Comparison of ENCODE assay signal across 20 cellular contexts in genomic region chr3:151283387-151283786, GRCh38. TPM values are rescaled to one million over a fixed set of nuclear protein-coding genes. Genes with fewer than 3 reads are reported as not detected.
DNase-seq lines count a peak whose midpoint lies in the region; ATAC-seq and TF ChIP-seq lines count a peak whose summit lies in the region.
"Had no signal": no experiment of that assay in that cellular context is flagged by ENCODE, and none has a peak within 500 bp of the region (broad histone marks: within the 10 kb centered on the region; RNA-seq: fewer than 3 reads in every experiment).

No MANE protein-coding gene starts in this region.

- H3K4me3 ChIP-seq in mucosa of stomach (ENCODE audit: low read length), result no peak overlapping the region
- H3K4me3 ChIP-seq: adrenal gland, testis had no signal

- no peaks in the 10 kb centered on the region for H3K27me3 ChIP-seq in CD4-positive, alpha-beta T cell (ENCODE audit: control insufficient read depth, insufficient read depth, low read length)
- no peaks in the 10 kb centered on the region for H3K27me3 ChIP-seq in mucosa of stomach (ENCODE audit: control insufficient read depth, insufficient read depth, low read length)
- H3K27me3 ChIP-seq: adrenal gland, testis had no signal

- no peaks in the 10 kb centered on the region for H3K27me3 Mint-ChIP-seq in activated CD4-positive, alpha-beta T cell treated with anti-CD3 and anti-CD28 coated beads for 36 hours
- no peaks in the 10 kb centered on the region for H3K27me3 Mint-ChIP-seq in CD4-positive, alpha-beta T cell
- no peaks in the 10 kb centered on the region for H3K27me3 Mint-ChIP-seq in activated T-helper 1 cell treated with anti-CD3 and anti-CD28 coated beads, Interleukin-12 subunit alpha, Interleukin-12 subunit beta, Interleukin-2, Interleukin-4 antibody, amounts not matched to agents 30 ng/mL and 10 ng/mL and 1 ng/mL, durations not matched to agents 14 hours and 24 hours and 36 hours (ENCODE audit: insufficient read depth)
- H3K27me3 Mint-ChIP-seq: activated B cell treated with CpG ODN at 0.5 μM for 24 hours; central memory CD8-positive, alpha-beta T cell; natural killer cell treated with Interleukin-12 subunit alpha and Interleukin-12 subunit beta and Interleukin-15 and Interleukin-18, amount 100 ng/mL, for 72 hours had no signal

- peaks cover 14% of the 10 kb centered on the region for H3K4me1 ChIP-seq in mucosa of stomach (ENCODE audit: control insufficient read depth, insufficient read depth, low read length)

- peak overlapping the region; percentile 7 for H3K9ac ChIP-seq in mucosa of stomach (ENCODE audit: low read length)

- peaks cover 25% of the 10 kb centered on the region for H3K4me1 Mint-ChIP-seq in activated CD4-positive, alpha-beta T cell treated with anti-CD3 and anti-CD28 coated beads for 36 hours
- peaks cover 23% of the 10 kb centered on the region for H3K4me1 Mint-ChIP-seq in CD4-positive, alpha-beta T cell (ENCODE audit: low read depth)
- peaks cover 52% of the 10 kb centered on the region for H3K4me1 Mint-ChIP-seq in activated T-helper 1 cell treated with anti-CD3 and anti-CD28 coated beads, Interleukin-12 subunit alpha, Interleukin-12 subunit beta, Interleukin-2, Interleukin-4 antibody, amounts not matched to agents 30 ng/mL and 10 ng/mL and 1 ng/mL, durations not matched to agents 14 hours and 24 hours and 36 hours (ENCODE audit: low read depth)

- no peaks in the 10 kb centered on the region for H3K36me3 ChIP-seq in mucosa of stomach (ENCODE audit: control insufficient read depth, insufficient read depth, low read length)
- H3K36me3 ChIP-seq: adrenal gland had no signal

- H3K9me3 Mint-ChIP-seq in activated CD4-positive, alpha-beta T cell treated with anti-CD3 and anti-CD28 coated beads for 36 hours (ENCODE audit: low read depth), result no peaks in the 10 kb centered on the region
- H3K9me3 Mint-ChIP-seq in CD4-positive, alpha-beta T cell, result no peaks in the 10 kb centered on the region
- H3K9me3 Mint-ChIP-seq in activated T-helper 1 cell treated with anti-CD3 and anti-CD28 coated beads, Interleukin-12 subunit alpha, Interleukin-12 subunit beta, Interleukin-2, Interleukin-4 antibody, amounts not matched to agents 30 ng/mL and 10 ng/mL and 1 ng/mL, durations not matched to agents 14 hours and 24 hours and 36 hours, result no peaks in the 10 kb centered on the region
- H3K9me3 Mint-ChIP-seq: activated B cell treated with CpG ODN at 0.5 μM for 24 hours; central memory CD8-positive, alpha-beta T cell; natural killer cell treated with Interleukin-12 subunit alpha and Interleukin-12 subunit beta and Interleukin-15 and Interleukin-18, amount 100 ng/mL, for 72 hours had no signal

- no peak overlapping the region for H3K27ac ChIP-seq in CD4-positive, alpha-beta T cell (ENCODE audit: low read depth, low read length)
- H3K27ac ChIP-seq: C4-2B, testis had no signal

- no peak for ATAC-seq in activated CD4-positive, alpha-beta T cell treated with anti-CD3 and anti-CD28 coated beads for 36 hours
- peak; percentile 59 for ATAC-seq in CD4-positive, alpha-beta T cell (ENCODE audit: poor library complexity)

- intact Hi-C loops in activated CD4-positive, alpha-beta T cell treated with anti-CD3 and anti-CD28 coated beads for 36 hours (cut with DNase I, micrococcal nuclease), result loop anchor here (1.0 to 5.0 kb wide), 8 partner anchors 33 to 554 kb away; partner anchors contain the start of gene GPR87 (in 1 of the 2)
- intact Hi-C loops in CD4-positive, alpha-beta T cell (cut with DNase I, micrococcal nuclease), result loop anchor here (1.0 to 10.0 kb wide), 5 partner anchors 55 to 561 kb away; no protein-coding TSS in a partner anchor
- intact Hi-C loops in activated T-helper 1 cell treated with anti-CD3 and anti-CD28 coated beads, Interleukin-12 subunit alpha, Interleukin-12 subunit beta, Interleukin-2, Interleukin-4 antibody, amounts not matched to agents 30 ng/mL and 10 ng/mL and 1 ng/mL, durations not matched to agents 14 hours and 24 hours and 36 hours (cut with micrococcal nuclease), result loop anchor here (1.0 to 5.0 kb wide), 7 partner anchors 56 to 736 kb away; partner anchors contain the start of genes EIF2A and SERP1

- in situ Hi-C loops in ACHN (cut with HindIII; ENCODE audit: low pct_ligation_motif_present, low pct_unique_long_range_greater_than_20kb, low sequenced_read_pairs), result no loop called here

- H3K27ac Mint-ChIP-seq in activated CD4-positive, alpha-beta T cell treated with anti-CD3 and anti-CD28 coated beads for 36 hours, result peak overlapping the region; percentile 29
- H3K27ac Mint-ChIP-seq in CD4-positive, alpha-beta T cell, result no peak overlapping the region
- peak overlapping the region; percentile 38 for H3K27ac Mint-ChIP-seq in activated T-helper 1 cell treated with anti-CD3 and anti-CD28 coated beads, Interleukin-12 subunit alpha, Interleukin-12 subunit beta, Interleukin-2, Interleukin-4 antibody, amounts not matched to agents 30 ng/mL and 10 ng/mL and 1 ng/mL, durations not matched to agents 14 hours and 24 hours and 36 hours
- H3K27ac Mint-ChIP-seq: activated B cell treated with CpG ODN at 0.5 μM for 24 hours had no signal

- no peak overlapping the region for H3K4me3 Mint-ChIP-seq in activated CD4-positive, alpha-beta T cell treated with anti-CD3 and anti-CD28 coated beads for 36 hours
- no peak overlapping the region for H3K4me3 Mint-ChIP-seq in CD4-positive, alpha-beta T cell
- no peak overlapping the region for H3K4me3 Mint-ChIP-seq in activated T-helper 1 cell treated with anti-CD3 and anti-CD28 coated beads, Interleukin-12 subunit alpha, Interleukin-12 subunit beta, Interleukin-2, Interleukin-4 antibody, amounts not matched to agents 30 ng/mL and 10 ng/mL and 1 ng/mL, durations not matched to agents 14 hours and 24 hours and 36 hours
- H3K4me3 Mint-ChIP-seq: activated B cell treated with CpG ODN at 0.5 μM for 24 hours; central memory CD8-positive, alpha-beta T cell; natural killer cell treated with Interleukin-12 subunit alpha and Interleukin-12 subunit beta and Interleukin-15 and Interleukin-18, amount 100 ng/mL, for 72 hours had no signal

- no peaks in the 10 kb centered on the region for H3K36me3 Mint-ChIP-seq in activated CD4-positive, alpha-beta T cell treated with anti-CD3 and anti-CD28 coated beads for 36 hours (ENCODE audit: low read depth)
- H3K36me3 Mint-ChIP-seq in CD4-positive, alpha-beta T cell (ENCODE audit: low read depth), result no peaks in the 10 kb centered on the region
- H3K36me3 Mint-ChIP-seq in activated T-helper 1 cell treated with anti-CD3 and anti-CD28 coated beads, Interleukin-12 subunit alpha, Interleukin-12 subunit beta, Interleukin-2, Interleukin-4 antibody, amounts not matched to agents 30 ng/mL and 10 ng/mL and 1 ng/mL, durations not matched to agents 14 hours and 24 hours and 36 hours (ENCODE audit: low read depth), result no peaks in the 10 kb centered on the region
- H3K36me3 Mint-ChIP-seq: natural killer cell treated with Interleukin-12 subunit alpha and Interleukin-12 subunit beta and Interleukin-15 and Interleukin-18, amount 100 ng/mL, for 72 hours had no signal

- POLR2A ChIA-PET in activated CD4-positive, alpha-beta T cell treated with anti-CD3 and anti-CD28 coated beads for 36 hours (lab: Charles Lee), result no interaction called here
- POLR2A ChIA-PET in CD4-positive, alpha-beta T cell (lab: Charles Lee), result no interaction called here

- no peak for DNase-seq in activated CD4-positive, alpha-beta T cell treated with anti-CD3 and anti-CD28 coated beads for 36 hours
- DNase-seq in activated CD4-positive, alpha-beta T cell treated with anti-CD3 and anti-CD28 coated beads, Interleukin-2, amount 50 U/mL, for 4 hours, result no peak
- DNase-seq in CD4-positive, alpha-beta T cell, result no peak
- DNase-seq in activated T-helper 1 cell treated with anti-CD3 and anti-CD28 coated beads, Interleukin-12 subunit alpha, Interleukin-12 subunit beta, Interleukin-2, Interleukin-4 antibody, amounts not matched to agents 30 ng/mL and 10 ng/mL and 1 ng/mL, durations not matched to agents 14 hours and 24 hours and 36 hours (ENCODE audit: low spot score), result no peak
- DNase-seq in HuH-7.5 (ENCODE audit: low spot score), result no peak
- DNase-seq in ACHN, result no peak
- DNase-seq in T1000 (lab: John Stamatoyannopoulos, UW), result no peak
- DNase-seq: activated B cell treated with CpG ODN at 0.5 μM for 24 hours; effector CD8-positive, alpha-beta T cell; islet precursor cell; stimulated activated CD4-positive, alpha-beta T cell treated with anti-CD3 and anti-CD28 coated beads, Interleukin-4, amount 100 ng/mL, for 4 hours had no signal

- CTCF ChIA-PET in activated CD4-positive, alpha-beta T cell treated with anti-CD3 and anti-CD28 coated beads for 36 hours (lab: Charles Lee), result interaction anchor here (1.0 to 9.2 kb wide), 10 partner anchors 9 to 118 kb away, joined by 3 to 124 read pairs (median 4); partner anchors contain the start of gene GPR171
- CTCF ChIA-PET in CD4-positive, alpha-beta T cell (lab: Charles Lee), result interaction anchor here (1.0 to 6.2 kb wide), 4 partner anchors 56 to 127 kb away, joined by 4 to 65 read pairs (median 10); no protein-coding TSS in a partner anchor

- no peaks in the 10 kb centered on the region for H3K9me3 ChIP-seq in CD4-positive, alpha-beta T cell (ENCODE audit: control insufficient read depth, low read length)
- H3K9me3 ChIP-seq in mucosa of stomach (ENCODE audit: control insufficient read depth, low read length), result no peaks in the 10 kb centered on the region
- H3K9me3 ChIP-seq: adrenal gland, testis had no signal

- TF ChIP-seq CTCF in CD4-positive, alpha-beta T cell (IDR thresholded peaks at IDR 0.05), result no peak

RNA-seq across cellular contexts. Expression of gene P2RY14, which starts 5.0 kb away (rescaled TPM):
- under 1 TPM; 0.16 to 0.25 TPM for total RNA-seq in activated CD4-positive, alpha-beta T cell treated with anti-CD3 and anti-CD28 coated beads for 36 hours
- under 1 TPM in 1 of 2 experiments, not detected in 1; 0.22 TPM for total RNA-seq in CD4-positive, alpha-beta T cell
- 7.7 and 9.4 TPM in 2 replicates for total RNA-seq in activated T-helper 1 cell treated with anti-CD3 and anti-CD28 coated beads, Interleukin-12 subunit alpha, Interleukin-12 subunit beta, Interleukin-2, Interleukin-4 antibody, amounts not matched to agents 30 ng/mL and 10 ng/mL and 1 ng/mL, durations not matched to agents 14 hours and 24 hours and 36 hours
- total RNA-seq: mammary epithelial cell had no signal

RNA-seq across cellular contexts. Expression of gene GPR87, which starts 33.2 kb away (rescaled TPM):
- 1 to 10 TPM; 2.3 to 2.5 TPM for total RNA-seq in activated CD4-positive, alpha-beta T cell treated with anti-CD3 and anti-CD28 coated beads for 36 hours
- not detected for total RNA-seq in CD4-positive, alpha-beta T cell
- 0.62 and 0.93 TPM in 2 replicates for total RNA-seq in activated T-helper 1 cell treated with anti-CD3 and anti-CD28 coated beads, Interleukin-12 subunit alpha, Interleukin-12 subunit beta, Interleukin-2, Interleukin-4 antibody, amounts not matched to agents 30 ng/mL and 10 ng/mL and 1 ng/mL, durations not matched to agents 14 hours and 24 hours and 36 hours
- total RNA-seq: A172; activated B cell treated with CpG ODN at 0.5 μM for 24 hours; adrenal gland; natural killer cell treated with Interleukin-12 subunit alpha and Interleukin-12 subunit beta and Interleukin-15 and Interleukin-18, amount 100 ng/mL, for 72 hours; testis had no signal

RNA-seq across cellular contexts. Expression of gene P2RY13, which starts 46.0 kb away (rescaled TPM):
- total RNA-seq in activated CD4-positive, alpha-beta T cell treated with anti-CD3 and anti-CD28 coated beads for 36 hours, result not detected
- total RNA-seq in CD4-positive, alpha-beta T cell, result under 1 TPM in 1 of 2 experiments, not detected in 1; 0.08 TPM
- total RNA-seq in activated T-helper 1 cell treated with anti-CD3 and anti-CD28 coated beads, Interleukin-12 subunit alpha, Interleukin-12 subunit beta, Interleukin-2, Interleukin-4 antibody, amounts not matched to agents 30 ng/mL and 10 ng/mL and 1 ng/mL, durations not matched to agents 14 hours and 24 hours and 36 hours, result not detected in 2 replicates
- total RNA-seq: A172; mammary epithelial cell; natural killer cell treated with Interleukin-12 subunit alpha and Interleukin-12 subunit beta and Interleukin-15 and Interleukin-18, amount 100 ng/mL, for 72 hours; T-helper 2 cell treated with Interferon-gamma antibody and Interleukin-4, amounts not matched to agents 100 ng/mL and 5 ng/mL, for 36 hours had no signal
